In genomic region chr6:100463685-100464161, GRCh38 we compare ENCODE assay signal across 11 cellular contexts. TPM values are rescaled to one million over a fixed set of nuclear protein-coding genes. Genes with fewer than 3 reads are reported as not detected.
A peak's percentile ranks its signal among the peaks of the same experiment; 100 is the strongest.
DNase-seq lines count a peak whose midpoint lies in the region; ATAC-seq and TF ChIP-seq lines count a peak whose summit lies in the region.
"Had no signal": no experiment of that assay in that cellular context is flagged by ENCODE, and none has a peak within 500 bp of the region (broad histone marks: within the 10 kb centered on the region; RNA-seq: fewer than 3 reads in every experiment).

No MANE protein-coding gene starts in this region.

- H3K56ac ChIP-seq in H9 (ENCODE audit: insufficient read length, low read depth, low read length) = no peak overlapping the region

- no peak overlapping the region for H3K14ac ChIP-seq in H9 (ENCODE audit: insufficient read depth, low read length)

- peaks cover 0 to 40% (median 5%) of the 10 kb centered on the region in 7 donors for H3K9me3 Mint-ChIP-seq in CD4-positive, CD25-positive, alpha-beta regulatory T cell
- H3K9me3 Mint-ChIP-seq in H9 (peaks cover 0 to 12% of the 10 kb centered on the region in 2 experiments; a peak in 2 of 5 replicates), endothelial cell (ENCODE audit: unreplicated experiment) (no peaks in the 10 kb centered on the region)

- peaks cover 44% of the 10 kb centered on the region for H3K4me1 ChIP-seq in CD4-positive, CD25-positive, alpha-beta regulatory T cell (ENCODE audit: control insufficient read depth, insufficient read depth, low read length, poor library complexity, severe bottlenecking)
- peaks cover 2% of the 10 kb centered on the region; the same call in 1 of the 2 replicates for H3K4me1 ChIP-seq in H9 (ENCODE audit: insufficient read depth, low read length)
- H3K4me1 ChIP-seq in osteoblast (ENCODE audit: insufficient read depth, low read length) = peaks cover 2% of the 10 kb centered on the region

- no peak overlapping the region for H4K5ac ChIP-seq in H9 (ENCODE audit: insufficient read length, low read depth, low read length)

- H3K23ac ChIP-seq in H9 (ENCODE audit: insufficient read length, low read depth, low read length) = no peak overlapping the region

- no peak overlapping the region for H3K18ac ChIP-seq in H9 (ENCODE audit: insufficient read length, low read depth, low read length)

- no peak overlapping the region for H2BK20ac ChIP-seq in H9 (ENCODE audit: low read depth, low read length, poor library complexity, severe bottlenecking)

- H4K20me1 ChIP-seq in H9 (ENCODE audit: control insufficient read depth, insufficient read depth, insufficient read length) = peaks cover 3% of the 10 kb centered on the region
- peaks cover 4% of the 10 kb centered on the region for H4K20me1 ChIP-seq in osteoblast (ENCODE audit: insufficient read depth, low read length)

- H3K79me2 ChIP-seq in H9 (ENCODE audit: insufficient read depth, low read length) (no peaks in the 10 kb centered on the region), osteoblast (ENCODE audit: insufficient read depth, low read length) (no peaks in the 10 kb centered on the region)

- peaks cover 13 to 23% of the 10 kb centered on the region in 2 experiments for H3K9me3 ChIP-seq in CD4-positive, CD25-positive, alpha-beta regulatory T cell (ENCODE audit: control insufficient read depth in 2 of 2, low read length in 2 of 2)
- H3K9me3 ChIP-seq in H9 (ENCODE audit: control insufficient read depth, low read depth, low read length) (no peaks in the 10 kb centered on the region), osteoblast (ENCODE audit: low read depth, low read length) (no peaks in the 10 kb centered on the region)
- H3K9me3 ChIP-seq: SJSA1 had no signal

- H3K27ac ChIP-seq in CD4-positive, CD25-positive, alpha-beta regulatory T cell (ENCODE audit: insufficient read depth, low read length, poor library complexity, severe bottlenecking) = no peak overlapping the region
- no peak overlapping the region for H3K27ac ChIP-seq in H9 (ENCODE audit: insufficient read length, low read depth, low read length)
- H3K27ac ChIP-seq in osteoblast (ENCODE audit: low read depth, low read length) = no peak overlapping the region
- H3K27ac ChIP-seq: SJSA1 had no signal

- no peak overlapping the region for H3T11ph ChIP-seq in H9 (ENCODE audit: low read length)

- no peak overlapping the region for H2BK120ac ChIP-seq in H9 (ENCODE audit: low read depth, low read length, poor library complexity, severe bottlenecking)

- no peak overlapping the region for H4K8ac ChIP-seq in H9 (replicated peaks; ENCODE audit: insufficient read length, low read depth, low read length)

- no peak overlapping the region for H4K91ac ChIP-seq in H9 (ENCODE audit: insufficient read length, low read depth, low read length)

- no peak overlapping the region for H2BK15ac ChIP-seq in H9 (ENCODE audit: low read depth, low read length)

- no peaks in the 10 kb centered on the region for H3K36me3 ChIP-seq in CD4-positive, CD25-positive, alpha-beta regulatory T cell (ENCODE audit: control insufficient read depth, insufficient read depth, low read length)
- no peaks in the 10 kb centered on the region for H3K36me3 ChIP-seq in osteoblast (ENCODE audit: insufficient read depth, low read length)
- H3K36me3 ChIP-seq: SJSA1 had no signal

- no peak for ATAC-seq in CD4-positive, CD25-positive, alpha-beta regulatory T cell (ENCODE audit: low read depth in 2 of 2)
- ATAC-seq in HG03025 (IDR thresholded peaks at IDR 0.05; ENCODE audit: low FRiP score, unreplicated experiment) (no peak), GM19463 (IDR thresholded peaks at IDR 0.05; ENCODE audit: unreplicated experiment) (no peak)

- no peak overlapping the region for H2BK12ac ChIP-seq in H9 (ENCODE audit: insufficient read length, low read depth, low read length)

- no CpG with 5 or more reads among the region's 21 CpGs for WGBS in H9 (ENCODE audit: extremely low coverage, insufficient read length, low lambda C conversion rate)

- H2AFZ ChIP-seq in H9 (ENCODE audit: low read length) = no peak overlapping the region
- no peak overlapping the region for H2AFZ ChIP-seq in osteoblast (ENCODE audit: low read length)

- peak overlapping the region in 2 of 3 donors; percentile 36 to 63 for H3K27ac Mint-ChIP-seq in CD4-positive, CD25-positive, alpha-beta regulatory T cell
- H3K27ac Mint-ChIP-seq in H9 (no peak overlapping the region), endothelial cell (ENCODE audit: unreplicated experiment) (no peak overlapping the region)

- no peaks in the 10 kb centered on the region for H3K36me3 Mint-ChIP-seq in CD4-positive, CD25-positive, alpha-beta regulatory T cell
- H3K36me3 Mint-ChIP-seq in H9 (ENCODE audit: insufficient read depth in 1 of 3, low read depth in 3 of 3) (no peaks in the 10 kb centered on the region), endothelial cell (ENCODE audit: low read depth, unreplicated experiment) (no peaks in the 10 kb centered on the region)

- H3K27me3 ChIP-seq in CD4-positive, CD25-positive, alpha-beta regulatory T cell (ENCODE audit: control insufficient read depth, insufficient read depth, low read length) = peaks cover 70% of the 10 kb centered on the region
- H3K27me3 ChIP-seq in H9 (ENCODE audit: insufficient read depth, low read length) (peaks cover 93% of the 10 kb centered on the region), osteoblast (ENCODE audit: insufficient read depth, low read length) (peaks cover 100% of the 10 kb centered on the region)
- H3K27me3 ChIP-seq: SJSA1 had no signal

- H2BK5ac ChIP-seq in H9 (ENCODE audit: insufficient read length, low read length) = no peak overlapping the region

- H3K4me3 Mint-ChIP-seq in CD4-positive, CD25-positive, alpha-beta regulatory T cell = peak overlapping the region; percentile 13 to 64 (median 36)
- H3K4me3 Mint-ChIP-seq in H9 (peak overlapping the region; percentile 22 to 76; a peak in 4 of 5 replicates), endothelial cell (ENCODE audit: unreplicated experiment) (peak overlapping the region; percentile 75)

- DNase-seq in CD4-positive, CD25-positive, alpha-beta regulatory T cell = no peak
- peak; percentile 34 for DNase-seq in H9
- DNase-seq in endothelial cell (ENCODE audit: low spot score) = no peak
- DNase-seq in osteoblast (ENCODE audit: insufficient read length, low spot score, missing footprints) = peak; percentile 87
- no peak for DNase-seq in NOMO-1 treated with DMSO at 0.1 percent for 48 hours (lab: John Stamatoyannopoulos, UW; ENCODE audit: unreplicated experiment)
- no peak for DNase-seq in NCI-H2029 treated with DMSO at 0.1 percent for 48 hours (lab: John Stamatoyannopoulos, UW)
- DNase-seq: activated CD4-positive, alpha-beta T cell treated with anti-CD3 and anti-CD28 coated beads, Interleukin-2, amount 50 U/mL, for 48 hours; DMS 273 treated with DMSO at 0.1 percent for 48 hours had no signal

- H3K4me2 ChIP-seq in H9 (ENCODE audit: insufficient read depth, insufficient read length, low read length) = peak overlapping the region; percentile 73
- no peak overlapping the region for H3K4me2 ChIP-seq in osteoblast (ENCODE audit: insufficient read depth, low read length)

- H3K27me3 Mint-ChIP-seq in CD4-positive, CD25-positive, alpha-beta regulatory T cell = peaks cover 78% of the 10 kb centered on the region
- H3K27me3 Mint-ChIP-seq in H9 (ENCODE audit: low read depth) (no peaks in the 10 kb centered on the region; the same call in 1 of the 2 replicates), endothelial cell (ENCODE audit: unreplicated experiment) (peaks cover 50% of the 10 kb centered on the region)

- no peak overlapping the region for H3K4ac ChIP-seq in H9 (ENCODE audit: low read depth, low read length)

- no peak overlapping the region for H3K4me3 ChIP-seq in CD4-positive, CD25-positive, alpha-beta regulatory T cell (ENCODE audit: low read depth, low read length)
- H3K4me3 ChIP-seq in osteoblast (ENCODE audit: insufficient read depth, low read length) = no peak overlapping the region

- peaks cover 16 to 57% (median 30%) of the 10 kb centered on the region in 4 donors for H3K4me1 Mint-ChIP-seq in CD4-positive, CD25-positive, alpha-beta regulatory T cell
- H3K4me1 Mint-ChIP-seq in H9 (peaks cover 27 to 62% of the 10 kb centered on the region in 2 experiments), endothelial cell (ENCODE audit: unreplicated experiment) (peaks cover 29% of the 10 kb centered on the region)

- TF ChIP-seq CTCF in H9 (conservative IDR thresholded peaks at IDR 0.05) = no peak
- TF ChIP-seq CTCF in endothelial cell (IDR thresholded peaks at IDR 0.05; ENCODE audit: unreplicated experiment) = no peak
- TF ChIP-seq CTCF in osteoblast (IDR thresholded peaks at IDR 0.05; ENCODE audit: extremely low read depth, low read depth, low read length) = no peak

- H2AK5ac ChIP-seq in H9 (ENCODE audit: insufficient read length, low read length) = no peak overlapping the region

- no peak overlapping the region for H3K9ac ChIP-seq in H9 (ENCODE audit: extremely low read depth, insufficient read length, low read length)

- peaks cover 12% of the 10 kb centered on the region for H3K23me2 ChIP-seq in H9 (ENCODE audit: insufficient read length, low read depth, low read length, poor library complexity, severe bottlenecking)

- H3K79me1 ChIP-seq in H9 (ENCODE audit: insufficient read depth, low read depth, low read length, poor library complexity, severe bottlenecking) = no peaks in the 10 kb centered on the region

RNA-seq across cellular contexts. Expression of gene SIM1, which starts 1.0 kb away (rescaled TPM):
- 0.64 TPM for total RNA-seq in CD4-positive, CD25-positive, alpha-beta regulatory T cell
- polyA plus RNA-seq in CD4-positive, CD25-positive, alpha-beta regulatory T cell = under 1 TPM in 2 of 4 donors, not detected in 2; 0.39 to 0.51 TPM
- total RNA-seq in H9 (2021) (0.07 TPM in 1 of 2 replicates, not detected in the other), endothelial cell (ENCODE audit: unreplicated experiment) (0.41 TPM), osteoblast (under 0.01 and 0.36 TPM in 2 replicates)

Comparison
In these comparisons a context has a peak if more than half of its experiments do, and no peak if none do; other contexts are left out.
1. DNase-seq: peak in H9 (single experiment) and osteoblast (single experiment); none in CD4-positive, CD25-positive, alpha-beta regulatory T cell (0 of 3), endothelial cell (single experiment), NOMO-1 treated with DMSO at 0.1 percent for 48 hours (single experiment) and NCI-H2029 treated with DMSO at 0.1 percent for 48 hours (single experiment).
2. H3K27ac Mint-ChIP-seq: peak in CD4-positive, CD25-positive, alpha-beta regulatory T cell (2 of 3); none in H9 (0 of 3) and endothelial cell (single experiment).
3. Peak in every context shown above with its lines, with median percentiles within 50 percentile points of each other: H3K4me3 Mint-ChIP-seq.